Comparison of ENCODE assay signal across 12 cellular contexts in the genomic region with DNA sequence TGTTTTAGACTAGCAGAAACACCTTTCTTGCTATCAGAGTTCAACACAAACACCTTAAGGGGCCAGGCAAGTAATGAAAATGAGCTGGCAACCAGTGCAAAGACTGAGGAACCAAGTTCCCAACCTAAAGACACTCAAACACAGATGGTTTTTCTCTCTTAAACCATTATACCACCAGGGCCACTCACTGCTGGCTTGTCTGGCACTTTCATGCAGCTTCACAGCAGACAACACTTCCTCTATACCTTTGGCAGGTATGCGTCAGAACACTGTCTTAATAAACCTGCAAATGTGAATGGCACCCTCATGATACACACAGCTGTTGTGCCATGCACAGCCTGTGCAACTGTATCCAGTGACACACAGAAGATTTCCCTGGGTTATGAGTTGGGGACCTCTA. TPM values are rescaled to one million over a fixed set of nuclear protein-coding genes. Genes with fewer than 3 reads are reported as not detected.
DNase-seq lines count a peak whose midpoint lies in the region; FAIRE-seq and TF ChIP-seq lines count a peak whose summit lies in the region.
"Had no signal": no experiment of that assay in that cellular context is flagged by ENCODE, and none has a peak within 500 bp of the region (broad histone marks: within the 10 kb centered on the region; RNA-seq: fewer than 3 reads in every experiment).

No MANE protein-coding gene starts in this region.

- no peaks in the 10 kb centered on the region for H3K9me2 ChIP-seq in SK-N-SH

- POLR2A ChIA-PET in SK-N-SH (lab: Yijun Ruan, JAX): no interaction called here

- H3K36me3 Mint-ChIP-seq in activated naive CD4-positive, alpha-beta T cell treated with anti-CD3 and anti-CD28 coated beads, Interleukin-2, amount 10 ng/mL, durations not matched to agents 7 days and 5 days: peaks cover 53% of the 10 kb centered on the region

- WGBS in small intestine, 3 donors: 69 to 79% (median 71%) methylated on average over 1 of the region's 1 CpG
- WGBS in SK-N-SH (ENCODE audit: low lambda C conversion rate): 100% methylated on average over 1 of the region's 1 CpG

- no peaks in the 10 kb centered on the region for H3K79me2 ChIP-seq in SK-N-SH (ENCODE audit: insufficient read depth)

- H3K27ac Mint-ChIP-seq in activated naive CD4-positive, alpha-beta T cell treated with anti-CD3 and anti-CD28 coated beads, Interleukin-2, amount 10 ng/mL, durations not matched to agents 7 days and 5 days: peak overlapping the region; percentile 87
- H3K27ac Mint-ChIP-seq: dendritic cell treated with granulocyte-macrophage colony-stimulating factor and Interleukin-4, amounts not matched to agents 40 ng/mL and 50 ng/mL, for 4 days had no signal

- no peaks in the 10 kb centered on the region for H3K9me3 Mint-ChIP-seq in activated naive CD4-positive, alpha-beta T cell treated with anti-CD3 and anti-CD28 coated beads, Interleukin-2, amount 10 ng/mL, durations not matched to agents 7 days and 5 days
- H3K9me3 Mint-ChIP-seq: dendritic cell treated with granulocyte-macrophage colony-stimulating factor and Interleukin-4, amounts not matched to agents 40 ng/mL and 50 ng/mL, for 4 days had no signal

- no peak for TF ChIP-seq EP300 in SK-N-SH (IDR thresholded peaks at IDR 0.05; ENCODE audit: borderline replicate concordance in 1 of 2, low read depth in 1 of 2, low read length in 1 of 2)

- no peak for TF ChIP-seq RAD21 in SK-N-SH (IDR thresholded peaks at IDR 0.05; ENCODE audit: low read length)

- H3K4me2 ChIP-seq in SK-N-SH: no peak overlapping the region

- no peak for TF ChIP-seq CTCF in SK-N-SH (IDR thresholded peaks at IDR 0.05)

- H3F3A ChIP-seq in SK-N-SH (replicated peaks; ENCODE audit: insufficient read depth): peaks cover 5% of the 10 kb centered on the region

- FAIRE-seq in small intestine (lab: Jason Lieb, UNC): no peak

- H3K36me3 ChIP-seq in small intestine (ENCODE audit: control insufficient read depth in 2 of 2, insufficient read depth in 2 of 2, low read length in 2 of 2): no peaks in the 10 kb centered on the region
- H3K36me3 ChIP-seq in SK-N-SH (replicated peaks in 1 of 2; ENCODE audit: control insufficient read depth in 1 of 2, insufficient read depth in 2 of 2, low read length in 1 of 2): no peaks in the 10 kb centered on the region
- H3K36me3 ChIP-seq: gastrocnemius medialis had no signal

- no peak overlapping the region for H2AFZ ChIP-seq in SK-N-SH (ENCODE audit: low read depth)

- H3K4me1 ChIP-seq in small intestine (ENCODE audit: control insufficient read depth in 2 of 2, insufficient read depth in 1 of 2, low read depth in 1 of 2, low read length in 1 of 2): peaks cover 5 to 8% of the 10 kb centered on the region in 2 donors
- peaks cover 4 to 8% of the 10 kb centered on the region in 2 experiments; a peak in 2 of 4 replicates for H3K4me1 ChIP-seq in SK-N-SH (ENCODE audit: control insufficient read depth in 1 of 2, insufficient read depth in 2 of 2, low read depth in 1 of 2, low read length in 1 of 2)

- H3K4me1 Mint-ChIP-seq in activated naive CD4-positive, alpha-beta T cell treated with anti-CD3 and anti-CD28 coated beads, Interleukin-2, amount 10 ng/mL, durations not matched to agents 7 days and 5 days: peaks cover 83% of the 10 kb centered on the region

- H3K4me3 ChIP-seq in small intestine (ENCODE audit: low read depth in 1 of 2, low read length in 2 of 2) (no peak overlapping the region), SK-N-SH (ENCODE audit: low read depth in 2 of 2, low read length in 1 of 2) (no peak overlapping the region)
- H3K4me3 ChIP-seq: gastrocnemius medialis had no signal

- peak; percentile 51 for DNase-seq in activated T-cell treated with anti-CD3 and anti-CD28 coated beads, Interleukin-2, amount 50 U/mL, for 1 hour
- DNase-seq in activated T-cell treated with anti-CD3 and anti-CD28 coated beads for 4 hours (no peak), T-helper 1 cell (peak in 3 of 5 donors; percentile 32 to 39 (median 37)), small intestine (peak; percentile 29), SK-N-SH (no peak), NCI-H1048 (lab: John Stamatoyannopoulos, UW) (no peak), inferior parietal cortex (ENCODE audit: extremely low spot score) (no peak)
- no peak for DNase-seq in activated naive CD4-positive, alpha-beta T cell treated with anti-CD3 and anti-CD28 coated beads, Interleukin-2, amount 10 ng/mL, durations not matched to agents 7 days and 5 days
- DNase-seq: gastrocnemius medialis, IMR-90, T1000 had no signal

- H3K9me3 ChIP-seq in small intestine (ENCODE audit: control insufficient read depth, low read depth) (no peaks in the 10 kb centered on the region), SK-N-SH (no peaks in the 10 kb centered on the region)
- H3K9me3 ChIP-seq: gastrocnemius medialis had no signal

- no peak overlapping the region for H3K4me3 Mint-ChIP-seq in activated naive CD4-positive, alpha-beta T cell treated with anti-CD3 and anti-CD28 coated beads, Interleukin-2, amount 10 ng/mL, durations not matched to agents 7 days and 5 days
- H3K4me3 Mint-ChIP-seq: dendritic cell treated with granulocyte-macrophage colony-stimulating factor and Interleukin-4, amounts not matched to agents 40 ng/mL and 50 ng/mL, for 4 days had no signal

- H3K9ac ChIP-seq in SK-N-SH: no peak overlapping the region

- H3K27ac ChIP-seq in small intestine (ENCODE audit: low read depth in 1 of 2, low read length in 1 of 2) (no peak overlapping the region), SK-N-SH (ENCODE audit: low read depth in 2 of 2, low read length in 1 of 2) (no peak overlapping the region)
- H3K27ac ChIP-seq: gastrocnemius medialis had no signal

- H4K20me1 ChIP-seq in SK-N-SH (ENCODE audit: insufficient read depth): no peaks in the 10 kb centered on the region

- H3K27me3 Mint-ChIP-seq in activated naive CD4-positive, alpha-beta T cell treated with anti-CD3 and anti-CD28 coated beads, Interleukin-2, amount 10 ng/mL, durations not matched to agents 7 days and 5 days: no peaks in the 10 kb centered on the region

- H3K27me3 ChIP-seq in small intestine (ENCODE audit: control insufficient read depth in 2 of 2, insufficient read depth in 2 of 2, low read length in 2 of 2) (no peaks in the 10 kb centered on the region), SK-N-SH (ENCODE audit: insufficient read depth) (no peaks in the 10 kb centered on the region)
- H3K27me3 ChIP-seq: gastrocnemius medialis had no signal

- CTCF ChIA-PET in activated naive CD4-positive, alpha-beta T cell treated with anti-CD3 and anti-CD28 coated beads, Interleukin-2, amount 10 ng/mL, durations not matched to agents 7 days and 5 days (lab: Charles Lee): interaction anchor here (0.8 to 1.5 kb wide), 5 partner anchors 10 to 115 kb away, joined by 3 to 8 read pairs (median 3); no protein-coding TSS in a partner anchor
- CTCF ChIA-PET in SK-N-SH (lab: Yijun Ruan, JAX): no interaction called here

TF ChIP-seq in SK-N-SH, 30 proteins besides CTCF, POLR2A, EP300 and RAD21:
- TF ChIP-seq EZH2phosphoT487 (IDR thresholded peaks at IDR 0.05; ENCODE audit: borderline replicate concordance, low read depth): no peak
- no peak for TF ChIP-seq RFX5 (IDR thresholded peaks at IDR 0.05; ENCODE audit: low read length)
- no peak for TF ChIP-seq SIN3A (IDR thresholded peaks at IDR 0.05; ENCODE audit: borderline replicate concordance, low read depth, low read length)
- TF ChIP-seq, protein P1, sequence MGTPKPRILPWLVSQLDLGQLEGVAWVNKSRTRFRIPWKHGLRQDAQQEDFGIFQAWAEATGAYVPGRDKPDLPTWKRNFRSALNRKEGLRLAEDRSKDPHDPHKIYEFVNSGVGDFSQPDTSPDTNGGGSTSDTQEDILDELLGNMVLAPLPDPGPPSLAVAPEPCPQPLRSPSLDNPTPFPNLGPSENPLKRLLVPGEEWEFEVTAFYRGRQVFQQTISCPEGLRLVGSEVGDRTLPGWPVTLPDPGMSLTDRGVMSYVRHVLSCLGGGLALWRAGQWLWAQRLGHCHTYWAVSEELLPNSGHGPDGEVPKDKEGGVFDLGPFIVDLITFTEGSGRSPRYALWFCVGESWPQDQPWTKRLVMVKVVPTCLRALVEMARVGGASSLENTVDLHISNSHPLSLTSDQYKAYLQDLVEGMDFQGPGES (IDR thresholded peaks at IDR 0.05; ENCODE audit: low read depth, low read length): no peak
- TF ChIP-seq TAF1 (IDR thresholded peaks at IDR 0.05; ENCODE audit: borderline replicate concordance, low read depth, low read length): no peak
- TF ChIP-seq TEAD4 (IDR thresholded peaks at IDR 0.05; ENCODE audit: borderline replicate concordance, insufficient read depth): no peak
- TF ChIP-seq FOSL2 (IDR thresholded peaks at IDR 0.05; ENCODE audit: borderline replicate concordance, low read depth): no peak
- TF ChIP-seq JUND (IDR thresholded peaks at IDR 0.05): no peak
- TF ChIP-seq GABPA (IDR thresholded peaks at IDR 0.05; ENCODE audit: low read depth): no peak
- no peak for TF ChIP-seq NRF1 (IDR thresholded peaks at IDR 0.05; ENCODE audit: low read depth, low read length)
- TF ChIP-seq, protein P2, sequence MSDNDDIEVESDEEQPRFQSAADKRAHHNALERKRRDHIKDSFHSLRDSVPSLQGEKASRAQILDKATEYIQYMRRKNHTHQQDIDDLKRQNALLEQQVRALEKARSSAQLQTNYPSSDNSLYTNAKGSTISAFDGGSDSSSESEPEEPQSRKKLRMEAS (IDR thresholded peaks at IDR 0.05; ENCODE audit: low read depth): no peak

RNA-seq across cellular contexts. Expression of a gene that starts 41.6 kb away (rescaled TPM):
- polyA plus RNA-seq in small intestine: 1 to 10 TPM; 3.1 to 6.7 (median 5.7) TPM
- polyA plus RNA-seq in SK-N-SH (2012; rRNA removed): 0.13 and 0.36 TPM in 2 replicates
- polyA plus RNA-seq in SK-N-SH (2012; cell fraction: cytosol; rRNA removed): 0.21 and 0.28 TPM in 2 replicates
- polyA plus RNA-seq in SK-N-SH (2012; cell fraction: nucleus; rRNA removed): 0.90 and 1.0 TPM in 2 replicates

Comparison
In these comparisons a context has a peak if more than half of its experiments do, and no peak if none do; other contexts are left out.
1. DNase-seq: peak in activated T-cell treated with anti-CD3 and anti-CD28 coated beads, Interleukin-2, amount 50 U/mL, for 1 hour (single experiment), T-helper 1 cell (3 of 5) and small intestine (single experiment); none in activated T-cell treated with anti-CD3 and anti-CD28 coated beads for 4 hours (single experiment), activated naive CD4-positive, alpha-beta T cell treated with anti-CD3 and anti-CD28 coated beads, Interleukin-2, amount 10 ng/mL, durations not matched to agents 7 days and 5 days (single experiment), SK-N-SH (single experiment), NCI-H1048 (single experiment) and inferior parietal cortex (single experiment).